ENCODE assay signal across 13 cellular contexts in the genomic region with DNA sequence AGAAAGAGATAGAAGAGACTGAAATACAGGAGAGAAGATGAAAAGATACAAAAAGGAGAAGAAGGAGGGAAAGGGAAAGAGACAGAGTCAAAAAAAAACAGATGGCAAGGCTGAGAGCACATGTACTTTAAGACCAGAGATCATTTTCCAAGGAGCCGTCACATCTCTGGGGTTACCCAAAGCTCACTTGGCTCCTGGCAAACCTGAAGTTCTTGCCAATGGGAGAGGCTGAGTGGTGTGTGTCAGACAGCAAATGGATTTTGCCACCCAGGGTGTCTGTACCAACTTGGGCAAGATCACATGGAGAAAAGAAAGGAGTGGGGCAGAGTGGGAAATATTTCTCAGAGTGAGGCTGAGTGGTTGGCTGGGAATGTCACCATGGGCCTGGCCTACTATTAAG.
DNase-seq lines count a peak whose midpoint lies in the region; ATAC-seq and TF ChIP-seq lines count a peak whose summit lies in the region.
"Had no signal": no experiment of that assay in that cellular context is flagged by ENCODE, and none has a peak within 500 bp of the region (broad histone marks: within the 10 kb centered on the region; RNA-seq: fewer than 3 reads in every experiment).

No MANE protein-coding gene starts in this region.

- H3K4me1 ChIP-seq in osteoblast (ENCODE audit: insufficient read depth, low read length) = peaks cover 8% of the 10 kb centered on the region
- H3K4me1 ChIP-seq in right atrium auricular region = peaks cover 0 to 20% of the 10 kb centered on the region in 2 donors

- H3K36me3 ChIP-seq in osteoblast (ENCODE audit: insufficient read depth, low read length) (no peaks in the 10 kb centered on the region), right atrium auricular region (no peaks in the 10 kb centered on the region)

- H3K27ac ChIP-seq in osteoblast (ENCODE audit: low read depth, low read length) (no peak overlapping the region), right atrium auricular region (no peak overlapping the region)
- H3K27ac ChIP-seq: 22Rv1 had no signal

- no peaks in the 10 kb centered on the region for H3K79me2 ChIP-seq in osteoblast (ENCODE audit: insufficient read depth, low read length)

- no peaks in the 10 kb centered on the region for H3K9me3 ChIP-seq in osteoblast (ENCODE audit: low read depth, low read length)
- H3K9me3 ChIP-seq in right atrium auricular region = no peaks in the 10 kb centered on the region

- no peaks in the 10 kb centered on the region for H3K36me3 Mint-ChIP-seq in CD14-positive monocyte

- no peaks in the 10 kb centered on the region for H3K9me3 Mint-ChIP-seq in CD14-positive monocyte

- ATAC-seq in GM21528 (IDR thresholded peaks at IDR 0.05; ENCODE audit: low FRiP score, unreplicated experiment) = no peak
- ATAC-seq in HG02981 (IDR thresholded peaks at IDR 0.05; ENCODE audit: unreplicated experiment) = no peak
- ATAC-seq: HCT116 had no signal

- intact Hi-C loops in CD14-positive monocyte (cut with micrococcal nuclease) = no loop called here

- TF ChIP-seq CTCF in osteoblast (IDR thresholded peaks at IDR 0.05; ENCODE audit: extremely low read depth, low read depth, low read length) = no peak
- TF ChIP-seq CTCF in right atrium auricular region (IDR thresholded peaks at IDR 0.05) = no peak
- no peak for TF ChIP-seq CTCF in CD14-positive monocyte (IDR thresholded peaks at IDR 0.05)

- H4K20me1 ChIP-seq in osteoblast (ENCODE audit: insufficient read depth, low read length) = no peaks in the 10 kb centered on the region

- peaks cover 8 to 13% (median 11%) of the 10 kb centered on the region in 3 donors for H3K27me3 Mint-ChIP-seq in CD14-positive monocyte (ENCODE audit: low read depth in 3 of 3)

- no peak overlapping the region for H3K4me3 Mint-ChIP-seq in CD14-positive monocyte

- peak overlapping the region in 1 of 7 donors; percentile 27 for H3K27ac Mint-ChIP-seq in CD14-positive monocyte

- DNase-seq in NCI-H524 (lab: John Stamatoyannopoulos, UW) (peak; percentile 8 to 48), NCI-H524 treated with DMSO at 0.1 percent for 48 hours (lab: John Stamatoyannopoulos, UW) (no peak), fibroblast of gingiva (ENCODE audit: low read depth) (peak; percentile 58), osteoblast (ENCODE audit: insufficient read length, low spot score, missing footprints) (peak; percentile 60), right atrium auricular region (ENCODE audit: low spot score) (no peak), CD14-positive monocyte (ENCODE audit: low spot score) (no peak)
- DNase-seq: DMS53, GF-D8, IMR-90 had no signal

- no peak overlapping the region for H2AFZ ChIP-seq in osteoblast (ENCODE audit: low read length)

- H3K4me2 ChIP-seq in osteoblast (ENCODE audit: insufficient read depth, low read length) = no peak overlapping the region

- peaks cover 7% of the 10 kb centered on the region for H3K4me1 Mint-ChIP-seq in CD14-positive monocyte

- H3K27me3 ChIP-seq in osteoblast (ENCODE audit: insufficient read depth, low read length) (no peaks in the 10 kb centered on the region), right atrium auricular region (no peaks in the 10 kb centered on the region)

- no peak overlapping the region for H3K4me3 ChIP-seq in osteoblast (ENCODE audit: insufficient read depth, low read length)
- no peak overlapping the region for H3K4me3 ChIP-seq in right atrium auricular region

Comparison
In these comparisons a context has a peak if more than half of its experiments do, and no peak if none do; other contexts are left out.
1. DNase-seq: peak in NCI-H524 (2 of 2), fibroblast of gingiva (single experiment) and osteoblast (single experiment); none in NCI-H524 treated with DMSO at 0.1 percent for 48 hours (single experiment), right atrium auricular region (single experiment) and CD14-positive monocyte (single experiment).